ENCODE assay signal across 4 cellular contexts in the genomic region with DNA sequence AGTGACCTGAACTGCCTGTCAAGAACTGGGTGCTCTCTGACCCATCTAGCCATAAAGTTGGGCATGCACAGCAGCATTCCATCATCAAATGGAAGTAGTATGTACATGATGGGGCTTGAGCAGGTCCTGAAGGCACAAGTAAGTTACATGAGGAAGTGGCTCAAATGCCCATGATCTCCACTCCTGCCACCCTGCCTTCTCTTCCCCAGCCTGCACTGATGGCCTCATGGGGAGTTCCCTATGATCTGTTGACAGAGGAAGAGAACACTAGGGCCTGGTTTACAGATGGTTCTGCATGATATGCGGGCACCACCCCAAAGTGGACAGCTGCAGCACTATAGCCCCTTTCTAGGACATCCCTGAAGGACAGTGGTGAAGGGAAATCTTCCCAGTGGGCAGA. TPM values are rescaled to one million over a fixed set of nuclear protein-coding genes. Genes with fewer than 3 reads are reported as not detected.
"Had no signal": no experiment of that assay in that cellular context is flagged by ENCODE, and none has a peak within 500 bp of the region (broad histone marks: within the 10 kb centered on the region; RNA-seq: fewer than 3 reads in every experiment).

No MANE protein-coding gene starts in this region.

RNA-seq across cellular contexts. Expression of gene CABP1, which starts 28.9 kb away (rescaled TPM):
- total RNA-seq: lung microvascular endothelial cell, myocyte had no signal
- polyA plus RNA-seq: immature natural killer cell; naive thymus-derived CD8-positive, alpha-beta T cell had no signal
